Comparison of ENCODE assay signal across 16 cellular contexts in genomic region chr9:129435272-129435671, GRCh38.
DNase-seq lines count a peak whose midpoint lies in the region; FAIRE-seq and TF ChIP-seq lines count a peak whose summit lies in the region.
"Had no signal": no experiment of that assay in that cellular context is flagged by ENCODE, and none has a peak within 500 bp of the region (broad histone marks: within the 10 kb centered on the region; RNA-seq: fewer than 3 reads in every experiment).

No MANE protein-coding gene starts in this region.

- no peak overlapping the region for H3K18ac ChIP-seq in neuronal stem cell (ENCODE audit: low read length)

- no peak overlapping the region for H2BK120ac ChIP-seq in neuronal stem cell (ENCODE audit: low read depth, low read length)

- no peaks in the 10 kb centered on the region for H3K27me3 ChIP-seq in KMS-11 (ENCODE audit: insufficient read depth, low read depth)
- H3K27me3 ChIP-seq in astrocyte (ENCODE audit: insufficient read depth, low read length), result peaks cover 6% of the 10 kb centered on the region
- peaks cover 0 to 34% (median 7%) of the 10 kb centered on the region in 3 experiments for H3K27me3 ChIP-seq in neuronal stem cell (ENCODE audit: control insufficient read depth in 3 of 3, insufficient read depth in 3 of 3, low read depth in 1 of 3, low read length in 3 of 3)

- H3K9me3 Mint-ChIP-seq in T-helper 1 cell treated with Interleukin-12 subunit alpha and Interleukin-12 subunit beta and Interleukin-4 antibody, amounts not matched to agents 30 μg/mL and 1 μg/mL, for 36 hours, result peaks cover 3% of the 10 kb centered on the region
- H3K9me3 Mint-ChIP-seq in astrocyte (ENCODE audit: unreplicated experiment), result peaks cover 7% of the 10 kb centered on the region
- H3K9me3 Mint-ChIP-seq in activated naive CD4-positive, alpha-beta T cell treated with anti-CD3 and anti-CD28 coated beads, Interleukin-2, amount 10 ng/mL, durations not matched to agents 7 days and 5 days, result peaks cover 2% of the 10 kb centered on the region

- TF ChIP-seq CTCF in KMS-11 (conservative IDR thresholded peaks at IDR 0.05; ENCODE audit: low read depth, low read length), result no peak
- TF ChIP-seq CTCF in astrocyte (IDR thresholded peaks at IDR 0.05; ENCODE audit: insufficient read depth, low read depth, low read length), result no peak

- H3K4me1 Mint-ChIP-seq in T-helper 1 cell treated with Interleukin-12 subunit alpha and Interleukin-12 subunit beta and Interleukin-4 antibody, amounts not matched to agents 30 μg/mL and 1 μg/mL, for 36 hours (ENCODE audit: low read depth), result peaks cover 6% of the 10 kb centered on the region
- H3K4me1 Mint-ChIP-seq in astrocyte (ENCODE audit: low read depth, unreplicated experiment), result peaks cover 1% of the 10 kb centered on the region
- H3K4me1 Mint-ChIP-seq in activated naive CD4-positive, alpha-beta T cell treated with anti-CD3 and anti-CD28 coated beads, Interleukin-2, amount 10 ng/mL, durations not matched to agents 7 days and 5 days, result peaks cover 22% of the 10 kb centered on the region

- CTCF ChIA-PET in activated naive CD4-positive, alpha-beta T cell treated with anti-CD3 and anti-CD28 coated beads, Interleukin-2, amount 10 ng/mL, durations not matched to agents 7 days and 5 days (lab: Charles Lee), result interaction anchor here (0.6 kb wide), 1 partner anchor 572 kb away, joined by 3 read pairs; no protein-coding TSS in a partner anchor

- H3K36me3 Mint-ChIP-seq in T-helper 1 cell treated with Interleukin-12 subunit alpha and Interleukin-12 subunit beta and Interleukin-4 antibody, amounts not matched to agents 30 μg/mL and 1 μg/mL, for 36 hours (ENCODE audit: low read depth), result no peaks in the 10 kb centered on the region
- H3K36me3 Mint-ChIP-seq in astrocyte (ENCODE audit: low read depth, unreplicated experiment), result peaks cover 1% of the 10 kb centered on the region
- no peaks in the 10 kb centered on the region for H3K36me3 Mint-ChIP-seq in activated naive CD4-positive, alpha-beta T cell treated with anti-CD3 and anti-CD28 coated beads, Interleukin-2, amount 10 ng/mL, durations not matched to agents 7 days and 5 days

- H3K9me3 ChIP-seq in astrocyte (ENCODE audit: insufficient read depth, low read depth, low read length), result no peaks in the 10 kb centered on the region
- H3K9me3 ChIP-seq in neuronal stem cell (replicated peaks in 1 of 2; ENCODE audit: control insufficient read depth in 2 of 2, insufficient read depth in 1 of 2, low read depth in 1 of 2, low read length in 2 of 2), result peaks cover 0 to 6% of the 10 kb centered on the region in 2 donors
- H3K9me3 ChIP-seq: SJSA1 had no signal

- no peak overlapping the region for H2BK15ac ChIP-seq in neuronal stem cell (ENCODE audit: low read length)

- peak overlapping the region; percentile 69; the same call in 1 of the 2 replicates for H3K9ac ChIP-seq in KMS-11
- no peak overlapping the region for H3K9ac ChIP-seq in astrocyte (ENCODE audit: low read length)
- H3K9ac ChIP-seq in neuronal stem cell (ENCODE audit: low read depth, low read length, poor library complexity), result no peak overlapping the region

- H3K23ac ChIP-seq in neuronal stem cell (ENCODE audit: low read depth, low read length, poor library complexity), result no peak overlapping the region

- H4K8ac ChIP-seq in neuronal stem cell (ENCODE audit: low read depth, low read length), result no peak overlapping the region

- H4K91ac ChIP-seq in neuronal stem cell (ENCODE audit: low read depth, low read length, poor library complexity), result no peak overlapping the region

- H3K4ac ChIP-seq in neuronal stem cell (ENCODE audit: low read length), result no peak overlapping the region

- no peaks in the 10 kb centered on the region for H3K79me1 ChIP-seq in neuronal stem cell (ENCODE audit: low read depth, low read length)

- no peak overlapping the region for H2BK12ac ChIP-seq in neuronal stem cell (ENCODE audit: low read length)

- no peak for FAIRE-seq in astrocyte (lab: Jason Lieb, UNC)
- FAIRE-seq: A204.1 had no signal

- peak overlapping the region; percentile 23; the same call in 1 of the 2 replicates for H2AFZ ChIP-seq in KMS-11 (ENCODE audit: low read depth)
- no peak overlapping the region for H2AFZ ChIP-seq in astrocyte (ENCODE audit: low read depth, low read length)
- H2AFZ ChIP-seq in neuronal stem cell (ENCODE audit: low read length), result no peak overlapping the region

- H3K4me2 ChIP-seq in KMS-11 (peak overlapping the region; percentile 66), astrocyte (ENCODE audit: low read length) (no peak overlapping the region), neuronal stem cell (ENCODE audit: insufficient read depth, low read length, poor library complexity, severe bottlenecking) (no peak overlapping the region)

- no peak overlapping the region for H2BK5ac ChIP-seq in neuronal stem cell (ENCODE audit: low read length)

- H3K79me2 ChIP-seq in KMS-11 (ENCODE audit: insufficient read depth, low read depth) (no peaks in the 10 kb centered on the region), astrocyte (ENCODE audit: insufficient read depth, low read length) (no peaks in the 10 kb centered on the region)

- no peaks in the 10 kb centered on the region for H3K36me3 ChIP-seq in KMS-11 (ENCODE audit: insufficient read depth)
- H3K36me3 ChIP-seq in astrocyte (ENCODE audit: insufficient read depth, low read length), result no peaks in the 10 kb centered on the region
- no peaks in the 10 kb centered on the region for H3K36me3 ChIP-seq in neuronal stem cell (replicated peaks in 1 of 2; ENCODE audit: control insufficient read depth in 2 of 2, insufficient read depth in 2 of 2, low read length in 2 of 2)
- H3K36me3 ChIP-seq: SJSA1 had no signal

- peaks cover 65% of the 10 kb centered on the region for H3K4me1 ChIP-seq in KMS-11 (ENCODE audit: low read depth, poor library complexity, severe bottlenecking)
- peaks cover 15% of the 10 kb centered on the region for H3K4me1 ChIP-seq in astrocyte (ENCODE audit: insufficient read depth, low read length)
- peaks cover 16 to 24% of the 10 kb centered on the region in 2 donors for H3K4me1 ChIP-seq in neuronal stem cell (ENCODE audit: control insufficient read depth in 2 of 2, insufficient read depth in 1 of 2, low read depth in 1 of 2, low read length in 2 of 2)

- H3K27ac Mint-ChIP-seq in T-helper 1 cell treated with Interleukin-12 subunit alpha and Interleukin-12 subunit beta and Interleukin-4 antibody, amounts not matched to agents 30 μg/mL and 1 μg/mL, for 36 hours, result peak overlapping the region; percentile 9
- H3K27ac Mint-ChIP-seq in astrocyte (ENCODE audit: unreplicated experiment), result peak overlapping the region; percentile 69
- no peak overlapping the region for H3K27ac Mint-ChIP-seq in activated naive CD4-positive, alpha-beta T cell treated with anti-CD3 and anti-CD28 coated beads, Interleukin-2, amount 10 ng/mL, durations not matched to agents 7 days and 5 days
- H3K27ac Mint-ChIP-seq: CD14-positive monocyte had no signal

- peak overlapping the region; percentile 71 for H3K27ac ChIP-seq in KMS-11
- no peak overlapping the region for H3K27ac ChIP-seq in astrocyte (ENCODE audit: low read depth, low read length)
- no peak overlapping the region for H3K27ac ChIP-seq in neuronal stem cell (replicated peaks; ENCODE audit: low read length)
- H3K27ac ChIP-seq: RWPE1, SJSA1 had no signal

- no peak overlapping the region for H3K4me3 Mint-ChIP-seq in T-helper 1 cell treated with Interleukin-12 subunit alpha and Interleukin-12 subunit beta and Interleukin-4 antibody, amounts not matched to agents 30 μg/mL and 1 μg/mL, for 36 hours
- no peak overlapping the region for H3K4me3 Mint-ChIP-seq in astrocyte (ENCODE audit: unreplicated experiment)
- no peak overlapping the region for H3K4me3 Mint-ChIP-seq in activated naive CD4-positive, alpha-beta T cell treated with anti-CD3 and anti-CD28 coated beads, Interleukin-2, amount 10 ng/mL, durations not matched to agents 7 days and 5 days

- H3K14ac ChIP-seq in neuronal stem cell (ENCODE audit: low read length), result no peak overlapping the region

- H2AK5ac ChIP-seq in neuronal stem cell (ENCODE audit: low read depth, low read length), result peak overlapping the region; percentile 83

- no CpG with 5 or more reads among the region's 12 CpGs for WGBS in neuronal stem cell (ENCODE audit: extremely low coverage in 2 of 2, insufficient read length in 2 of 2, insufficient replicate concordance in 1 of 2), 2 donors

- H3K27me3 Mint-ChIP-seq in T-helper 1 cell treated with Interleukin-12 subunit alpha and Interleukin-12 subunit beta and Interleukin-4 antibody, amounts not matched to agents 30 μg/mL and 1 μg/mL, for 36 hours (ENCODE audit: low read depth), result peaks cover 67% of the 10 kb centered on the region
- H3K27me3 Mint-ChIP-seq in astrocyte (ENCODE audit: low read depth, unreplicated experiment), result peaks cover 79% of the 10 kb centered on the region
- H3K27me3 Mint-ChIP-seq in activated naive CD4-positive, alpha-beta T cell treated with anti-CD3 and anti-CD28 coated beads, Interleukin-2, amount 10 ng/mL, durations not matched to agents 7 days and 5 days, result peaks cover 96% of the 10 kb centered on the region

- DNase-seq in T-helper 1 cell, result no peak
- no peak for DNase-seq in astrocyte (ENCODE audit: low read depth)
- no peak for DNase-seq in neuronal stem cell (ENCODE audit: low spot score)
- no peak for DNase-seq in activated naive CD4-positive, alpha-beta T cell treated with anti-CD3 and anti-CD28 coated beads, Interleukin-2, amount 10 ng/mL, durations not matched to agents 7 days and 5 days
- no peak for DNase-seq in globus pallidus (ENCODE audit: low spot score)
- DNase-seq in NCI-H1105 treated with DMSO at 0.1 percent for 48 hours (lab: John Stamatoyannopoulos, UW), result no peak
- DNase-seq: KBM-7, NCI-H1092, NCI-H187, NCI-H82 had no signal

- no peaks in the 10 kb centered on the region for H4K20me1 ChIP-seq in KMS-11 (ENCODE audit: insufficient read depth)
- no peaks in the 10 kb centered on the region for H4K20me1 ChIP-seq in astrocyte (ENCODE audit: insufficient read depth, low read length)

- H3K4me3 ChIP-seq in KMS-11 (IDR thresholded peaks at IDR 0.05; ENCODE audit: insufficient read depth, low read depth, low read length) (no peak overlapping the region), astrocyte (ENCODE audit: insufficient read depth, low read depth, low read length) (no peak overlapping the region), neuronal stem cell (ENCODE audit: low read length in 2 of 2) (no peak overlapping the region)
- H3K4me3 ChIP-seq: SJSA1 had no signal
